In genomic region chr2:32783468-32783867, GRCh38 we compare ENCODE assay signal across 1 cellular context.
TF ChIP-seq lines count a peak whose summit lies in the region.

No MANE protein-coding gene starts in this region.

TF ChIP-seq in WTC11, 78 proteins besides CTCF, POLR2A, EP300 and RAD21 (continued from another document):
- TF ChIP-seq STAT6 (CRISPR knock-in tag; conservative IDR thresholded peaks at IDR 0.05; ENCODE audit: low read depth): no peak
- TF ChIP-seq ZSCAN18 (CRISPR knock-in tag; IDR thresholded peaks at IDR 0.05): no peak
- TF ChIP-seq, protein P1, sequence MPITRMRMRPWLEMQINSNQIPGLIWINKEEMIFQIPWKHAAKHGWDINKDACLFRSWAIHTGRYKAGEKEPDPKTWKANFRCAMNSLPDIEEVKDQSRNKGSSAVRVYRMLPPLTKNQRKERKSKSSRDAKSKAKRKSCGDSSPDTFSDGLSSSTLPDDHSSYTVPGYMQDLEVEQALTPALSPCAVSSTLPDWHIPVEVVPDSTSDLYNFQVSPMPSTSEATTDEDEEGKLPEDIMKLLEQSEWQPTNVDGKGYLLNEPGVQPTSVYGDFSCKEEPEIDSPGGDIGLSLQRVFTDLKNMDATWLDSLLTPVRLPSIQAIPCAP (CRISPR knock-in tag; IDR thresholded peaks at IDR 0.05): no peak
- TF ChIP-seq, protein P2, sequence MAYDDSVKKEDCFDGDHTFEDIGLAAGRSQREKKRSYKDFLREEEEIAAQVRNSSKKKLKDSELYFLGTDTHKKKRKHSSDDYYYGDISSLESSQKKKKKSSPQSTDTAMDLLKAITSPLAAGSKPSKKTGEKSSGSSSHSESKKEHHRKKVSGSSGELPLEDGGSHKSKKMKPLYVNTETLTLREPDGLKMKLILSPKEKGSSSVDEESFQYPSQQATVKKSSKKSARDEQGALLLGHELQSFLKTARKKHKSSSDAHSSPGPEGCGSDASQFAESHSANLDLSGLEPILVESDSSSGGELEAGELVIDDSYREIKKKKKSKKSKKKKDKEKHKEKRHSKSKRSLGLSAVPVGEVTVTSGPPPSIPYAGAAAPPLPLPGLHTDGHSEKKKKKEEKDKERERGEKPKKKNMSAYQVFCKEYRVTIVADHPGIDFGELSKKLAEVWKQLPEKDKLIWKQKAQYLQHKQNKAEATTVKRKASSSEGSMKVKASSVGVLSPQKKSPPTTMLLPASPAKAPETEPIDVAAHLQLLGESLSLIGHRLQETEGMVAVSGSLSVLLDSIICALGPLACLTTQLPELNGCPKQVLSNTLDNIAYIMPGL (CRISPR knock-in tag; IDR thresholded peaks at IDR 0.05): no peak
